Comparison of ENCODE assay signal across 25 cellular contexts in the genomic region with DNA sequence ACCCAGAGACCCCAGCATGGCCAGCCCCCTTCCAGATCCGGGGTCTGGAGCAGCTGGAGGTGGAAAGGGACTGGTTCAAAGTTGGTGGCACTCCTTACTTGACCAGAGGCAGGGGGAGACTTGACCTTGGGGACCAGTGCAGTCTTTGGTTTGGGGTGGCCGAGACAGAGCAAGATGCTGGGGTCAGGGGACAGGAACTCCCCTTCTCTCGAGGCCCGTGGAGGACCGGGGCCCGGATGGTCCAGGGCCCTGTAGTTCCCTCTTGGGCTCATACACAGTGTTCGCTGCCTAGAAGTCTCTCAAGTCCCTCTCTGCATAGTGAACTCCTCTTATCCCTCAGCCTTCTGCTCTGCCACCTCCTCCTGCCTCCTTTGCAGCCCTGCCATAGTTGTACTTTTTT. TPM values are rescaled to one million over a fixed set of nuclear protein-coding genes. Genes with fewer than 3 reads are reported as not detected.
"Had no signal": no experiment of that assay in that cellular context is flagged by ENCODE, and none has a peak within 500 bp of the region (broad histone marks: within the 10 kb centered on the region; RNA-seq: fewer than 3 reads in every experiment).

No MANE protein-coding gene starts in this region.

- H3K27me3 ChIP-seq: vagina had no signal

- DNase-seq: activated CD4-positive, alpha-beta T cell treated with anti-CD3 and anti-CD28 coated beads for 1 hour; activated naive CD4-positive, alpha-beta T cell treated with anti-CD3 and anti-CD28 coated beads, Interleukin-2, amount 50 U/mL, for 16 hours; activated T-cell treated with anti-CD3 and anti-CD28 coated beads for 4 hours; cerebellar nuclear complex; effector CD8-positive, alpha-beta T cell; heart right ventricle; natural killer cell; stimulated activated CD4-positive, alpha-beta T cell treated with anti-CD3 and anti-CD28 coated beads, Interleukin-12 subunit alpha, Interleukin-12 subunit beta, amount 100 ng/mL, for 4 hours; stimulated activated CD4-positive, alpha-beta T cell treated with anti-CD3 and anti-CD28 coated beads, Interleukin-1b, Interleukin-23, amount 100 ng/mL, for 48 hours; stimulated activated CD8-positive, alpha-beta memory T cell treated with anti-CD3 and anti-CD28 coated beads, Interleukin-4, amount 100 ng/mL, for 48 hours; stimulated activated naive CD4-positive, alpha-beta T cell; substantia nigra; T-helper 2 cell; transverse colon; WERI-Rb-1 had no signal

- FAIRE-seq: endothelial cell of umbilical vein had no signal

- ATAC-seq: activated T-helper 17 cell treated with anti-CD3 and anti-CD28 coated beads, Interleukin-2, amount 50 U/mL, for 72 hours; gastroesophageal sphincter; heart right ventricle had no signal

- H3K4me3 ChIP-seq: ascending aorta, esophagus muscularis mucosa, gastroesophageal sphincter, transverse colon, vagina had no signal

- H3K9me3 ChIP-seq: ascending aorta, esophagus muscularis mucosa, gastroesophageal sphincter, heart right ventricle, transverse colon, vagina had no signal

- H3K4me1 ChIP-seq: ascending aorta had no signal

- H3K27ac ChIP-seq: ascending aorta, esophagus muscularis mucosa, gastroesophageal sphincter, transverse colon, vagina, WERI-Rb-1 had no signal

- H3K36me3 ChIP-seq: ascending aorta, esophagus muscularis mucosa, gastroesophageal sphincter, heart right ventricle, transverse colon, vagina, WERI-Rb-1 had no signal

RNA-seq across cellular contexts. Expression of a gene that starts 0.6 kb away (rescaled TPM):
- total RNA-seq: activated T-helper 17 cell treated with anti-CD3 and anti-CD28 coated beads, Interleukin-2, amount 50 U/mL, for 72 hours; endothelial cell of umbilical vein; esophagus muscularis mucosa; gastroesophageal sphincter; kidney epithelial cell; liver; mesenteric fat pad; transverse colon; vagina had no signal
- polyA plus RNA-seq: endothelial cell of umbilical vein, heart right ventricle, liver had no signal

RNA-seq across cellular contexts. Expression of a gene that starts 10.3 kb away (rescaled TPM):
- total RNA-seq: activated CD8-positive, alpha-beta memory T cell treated with anti-CD3 and anti-CD28 coated beads for 36 hours; activated T-helper 17 cell treated with anti-CD3 and anti-CD28 coated beads, Interleukin-2, amount 50 U/mL, for 72 hours; ascending aorta; endothelial cell of umbilical vein; esophagus muscularis mucosa; gastroesophageal sphincter; heart right ventricle; kidney epithelial cell; liver; mesenteric fat pad; transverse colon; vagina had no signal
- polyA plus RNA-seq: endothelial cell of umbilical vein, heart right ventricle, liver had no signal

RNA-seq across cellular contexts. Expression of a gene that starts 29.1 kb away (rescaled TPM):
- total RNA-seq: ascending aorta, endothelial cell of umbilical vein, esophagus muscularis mucosa, gastroesophageal sphincter, mesenteric fat pad, vagina had no signal
- polyA plus RNA-seq: heart right ventricle had no signal
